23 cellular contexts compared by ENCODE assay signal in the genomic region with DNA sequence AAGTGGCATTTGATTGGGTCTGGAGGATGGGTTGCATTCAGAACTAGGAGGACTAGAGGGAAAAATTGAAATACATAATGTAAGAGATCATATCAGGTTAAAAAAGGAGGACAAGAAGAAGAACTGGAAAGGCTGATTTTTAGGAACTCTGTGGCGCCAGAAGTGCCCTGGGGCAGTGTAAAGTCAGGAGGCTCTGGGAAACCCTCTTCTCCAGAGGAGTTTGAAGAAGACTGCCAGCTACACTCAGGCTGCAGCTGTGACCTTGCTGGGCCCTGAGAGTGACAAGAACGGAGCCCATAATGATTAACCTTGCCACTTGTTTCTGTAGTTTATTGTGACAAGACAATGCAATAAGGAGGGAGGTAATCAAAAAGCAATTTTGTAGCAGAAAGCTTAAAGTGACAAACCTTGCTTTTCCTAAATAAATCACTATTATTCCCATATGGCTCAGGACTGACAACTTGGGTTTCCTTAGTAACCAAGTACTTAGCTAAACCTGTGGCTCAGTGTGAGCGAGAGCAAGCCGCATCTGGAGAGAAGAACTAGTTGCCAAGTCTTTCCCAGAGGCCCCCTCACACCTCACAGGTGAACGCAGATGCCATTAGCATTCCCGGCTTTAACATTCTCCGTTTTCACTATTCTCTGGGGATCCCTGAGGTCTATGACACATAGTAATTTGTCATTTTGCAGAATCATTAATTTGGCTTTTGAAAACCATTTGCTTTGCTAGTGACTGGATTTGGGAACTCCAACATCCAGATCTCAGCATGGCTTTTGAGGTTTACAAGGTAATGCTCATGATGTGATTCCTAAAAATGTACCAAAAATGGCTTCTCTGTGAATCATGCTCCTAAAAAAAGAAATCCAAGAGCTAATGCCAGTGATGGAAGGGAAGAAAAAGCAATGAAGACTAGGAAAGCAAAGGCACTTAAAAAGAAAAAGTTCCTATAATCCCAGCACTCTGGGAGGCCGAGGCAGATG.
DNase-seq lines count a peak whose midpoint lies in the region; ATAC-seq and TF ChIP-seq lines count a peak whose summit lies in the region.
"Had no signal": no experiment of that assay in that cellular context is flagged by ENCODE, and none has a peak within 500 bp of the region (broad histone marks: within the 10 kb centered on the region; RNA-seq: fewer than 3 reads in every experiment).

No MANE protein-coding gene starts in this region.

- H2AFZ ChIP-seq in neural cell (ENCODE audit: low read depth, low read length): no peak overlapping the region

- H3K27ac ChIP-seq in neural cell (ENCODE audit: low read length): no peak overlapping the region
- H3K27ac ChIP-seq: C4-2B, tibial nerve had no signal

- no peaks in the 10 kb centered on the region for H3K9me2 ChIP-seq in neural cell (ENCODE audit: insufficient read depth, low read length)

- H3K4me2 ChIP-seq in neural cell (ENCODE audit: low read length): no peak overlapping the region

- no peaks in the 10 kb centered on the region for H3K9me3 ChIP-seq in neural cell (ENCODE audit: low read length)

- no peaks in the 10 kb centered on the region for H3K36me3 ChIP-seq in neural cell (ENCODE audit: insufficient read depth, low read length)

- DNase-seq in A172 (ENCODE audit: low spot score) (peak; percentile 27), EH (ENCODE audit: low read depth) (peak; percentile 76), NCI-H69 (lab: John Stamatoyannopoulos, UW) (peak; percentile 58), midbrain (lab: John Stamatoyannopoulos, UW) (no peak), iPS-NIHi11 (ENCODE audit: low spot score) (no peak)
- DNase-seq: activated CD4-positive, alpha-beta T cell treated with anti-CD3 and anti-CD28 coated beads, Interleukin-2, amount 10 ng/mL, durations not matched to agents 24 days and 14 days; activated effector memory CD4-positive, alpha-beta T cell treated with anti-CD3 and anti-CD28 coated beads, Interleukin-2, amount 50 U/mL, for 16 hours; activated naive CD8-positive, alpha-beta T cell treated with anti-CD3 and anti-CD28 coated beads, Interleukin-2, amount 10 ng/mL, durations not matched to agents 7 days and 5 days; activated T-cell treated with anti-CD3 and anti-CD28 coated beads, Interleukin-2, amount 50 U/mL, for 1 hour; naive thymus-derived CD8-positive, alpha-beta T cell; NCI-H1092 treated with DMSO at 0.1 percent for 48 hours; NCI-H2081; occipital lobe; SHP77 treated with DMSO at 0.1 percent for 48 hours; small intestine; stimulated activated CD4-positive, alpha-beta T cell treated with anti-CD3 and anti-CD28 coated beads, Interleukin-1b, Interleukin-23, amount 100 ng/mL, for 48 hours; stimulated activated CD8-positive, alpha-beta memory T cell treated with anti-CD3 and anti-CD28 coated beads, Interleukin-4, amount 100 ng/mL, for 48 hours; stimulated activated naive CD8-positive, alpha-beta T cell treated with anti-CD3 and anti-CD28 coated beads, Interleukin-15, amount 100 ng/mL, for 72 hours had no signal

- H3F3A ChIP-seq in neural cell (ENCODE audit: insufficient read depth, low read length, poor library complexity, severe bottlenecking): no peaks in the 10 kb centered on the region

- no peaks in the 10 kb centered on the region for H3K27me3 ChIP-seq in neural cell (ENCODE audit: insufficient read depth, low read depth, low read length)
- H3K27me3 ChIP-seq: tibial nerve had no signal

- H3K79me2 ChIP-seq in neural cell (replicated peaks; ENCODE audit: insufficient read depth, low read length): no peaks in the 10 kb centered on the region

- no peak for TF ChIP-seq RAD21 in neural cell (conservative IDR thresholded peaks at IDR 0.05)

- TF ChIP-seq CTCF in neural cell (IDR thresholded peaks at IDR 0.05; ENCODE audit: poor library complexity, severe bottlenecking): no peak

- H4K20me1 ChIP-seq in neural cell (ENCODE audit: insufficient read depth): no peaks in the 10 kb centered on the region

- ATAC-seq in HG03457 (IDR thresholded peaks at IDR 0.05; ENCODE audit: unreplicated experiment): no peak
- ATAC-seq: naive thymus-derived CD8-positive, alpha-beta T cell; Panc1; stimulated activated naive CD8-positive, alpha-beta T cell treated with anti-CD3 and anti-CD28 coated beads, Interleukin-15, amount 100 ng/mL, for 72 hours had no signal

- TF ChIP-seq EP300 in neural cell (conservative IDR thresholded peaks at IDR 0.05; ENCODE audit: poor library complexity, severe bottlenecking): peak; percentile 78

- H3K4me3 ChIP-seq in neural cell (ENCODE audit: low read length): peak overlapping the region; percentile 12
- H3K4me3 ChIP-seq: tibial nerve had no signal

- H3K9ac ChIP-seq in neural cell (ENCODE audit: low read length): no peak overlapping the region

TF ChIP-seq in neural cell, 6 proteins besides CTCF, POLR2A, EP300 and RAD21:
- TF ChIP-seq TAF1 (IDR thresholded peaks at IDR 0.05; ENCODE audit: low read depth) (no peak), MXI1 (conservative IDR thresholded peaks at IDR 0.05; ENCODE audit: poor library complexity, severe bottlenecking) (peak; percentile 27), SMC3 (conservative IDR thresholded peaks at IDR 0.05; ENCODE audit: poor library complexity) (no peak), EZH2 (IDR thresholded peaks at IDR 0.05; ENCODE audit: borderline replicate concordance, insufficient read depth, low read length, poor library complexity, severe bottlenecking) (no peak), POLR2AphosphoS5 (IDR thresholded peaks at IDR 0.05) (peak; percentile 59)
- TF ChIP-seq, protein P1, sequence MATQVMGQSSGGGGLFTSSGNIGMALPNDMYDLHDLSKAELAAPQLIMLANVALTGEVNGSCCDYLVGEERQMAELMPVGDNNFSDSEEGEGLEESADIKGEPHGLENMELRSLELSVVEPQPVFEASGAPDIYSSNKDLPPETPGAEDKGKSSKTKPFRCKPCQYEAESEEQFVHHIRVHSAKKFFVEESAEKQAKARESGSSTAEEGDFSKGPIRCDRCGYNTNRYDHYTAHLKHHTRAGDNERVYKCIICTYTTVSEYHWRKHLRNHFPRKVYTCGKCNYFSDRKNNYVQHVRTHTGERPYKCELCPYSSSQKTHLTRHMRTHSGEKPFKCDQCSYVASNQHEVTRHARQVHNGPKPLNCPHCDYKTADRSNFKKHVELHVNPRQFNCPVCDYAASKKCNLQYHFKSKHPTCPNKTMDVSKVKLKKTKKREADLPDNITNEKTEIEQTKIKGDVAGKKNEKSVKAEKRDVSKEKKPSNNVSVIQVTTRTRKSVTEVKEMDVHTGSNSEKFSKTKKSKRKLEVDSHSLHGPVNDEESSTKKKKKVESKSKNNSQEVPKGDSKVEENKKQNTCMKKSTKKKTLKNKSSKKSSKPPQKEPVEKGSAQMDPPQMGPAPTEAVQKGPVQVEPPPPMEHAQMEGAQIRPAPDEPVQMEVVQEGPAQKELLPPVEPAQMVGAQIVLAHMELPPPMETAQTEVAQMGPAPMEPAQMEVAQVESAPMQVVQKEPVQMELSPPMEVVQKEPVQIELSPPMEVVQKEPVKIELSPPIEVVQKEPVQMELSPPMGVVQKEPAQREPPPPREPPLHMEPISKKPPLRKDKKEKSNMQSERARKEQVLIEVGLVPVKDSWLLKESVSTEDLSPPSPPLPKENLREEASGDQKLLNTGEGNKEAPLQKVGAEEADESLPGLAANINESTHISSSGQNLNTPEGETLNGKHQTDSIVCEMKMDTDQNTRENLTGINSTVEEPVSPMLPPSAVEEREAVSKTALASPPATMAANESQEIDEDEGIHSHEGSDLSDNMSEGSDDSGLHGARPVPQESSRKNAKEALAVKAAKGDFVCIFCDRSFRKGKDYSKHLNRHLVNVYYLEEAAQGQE (IDR thresholded peaks at IDR 0.05; ENCODE audit: borderline replicate concordance): no peak

Comparison
In these comparisons a context has a peak if more than half of its experiments do, and no peak if none do; other contexts are left out.
1. DNase-seq: peak in A172 (single experiment), EH (single experiment) and NCI-H69 (single experiment); none in midbrain (single experiment) and iPS-NIHi11 (single experiment).